Comparison of ENCODE assay signal across 29 cellular contexts in the genomic region with DNA sequence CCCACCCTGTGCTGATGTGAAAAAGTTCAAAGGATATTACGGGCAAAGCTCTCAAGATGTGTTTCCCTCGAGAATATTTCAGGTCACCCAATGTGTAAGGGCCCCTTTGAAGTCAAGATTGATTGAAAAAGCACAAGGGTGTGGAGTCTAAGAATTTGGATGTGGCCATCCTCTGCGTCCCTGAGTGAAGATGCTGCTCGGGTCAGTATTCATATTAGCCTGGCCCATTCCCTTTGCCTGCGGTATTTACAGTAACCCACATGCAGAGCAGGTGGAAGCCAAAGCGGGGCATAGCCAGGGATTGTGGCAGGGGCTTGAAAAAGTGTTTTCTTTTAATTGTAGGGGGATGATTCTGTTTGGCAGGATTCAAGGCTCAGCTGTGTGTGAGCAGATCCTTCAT.
"Had no signal": no experiment of that assay in that cellular context is flagged by ENCODE, and none has a peak within 500 bp of the region (broad histone marks: within the 10 kb centered on the region; RNA-seq: fewer than 3 reads in every experiment).

No MANE protein-coding gene starts in this region.

- H3K4me3 Mint-ChIP-seq: dendritic cell treated with granulocyte-macrophage colony-stimulating factor and Interleukin-4, amounts not matched to agents 40 ng/mL and 50 ng/mL, for 4 days; effector memory CD8-positive, alpha-beta T cell; endodermal cell had no signal

- H3K4me1 ChIP-seq: colonic mucosa, esophagus muscularis mucosa, esophagus squamous epithelium, foreskin keratinocyte, gastrocnemius medialis, gastroesophageal sphincter, heart left ventricle had no signal

- H3K9me3 Mint-ChIP-seq: dendritic cell treated with granulocyte-macrophage colony-stimulating factor and Interleukin-4, amounts not matched to agents 40 ng/mL and 50 ng/mL, for 4 days; effector memory CD8-positive, alpha-beta T cell; endodermal cell had no signal

- H3K27ac ChIP-seq: colonic mucosa, coronary artery, dorsolateral prefrontal cortex, epithelial cell of prostate, esophagus muscularis mucosa, esophagus squamous epithelium, foreskin keratinocyte, gastrocnemius medialis, gastroesophageal sphincter, heart left ventricle, heart right ventricle had no signal

- H3K27me3 ChIP-seq: colonic mucosa, foreskin keratinocyte, gastrocnemius medialis, gastroesophageal sphincter, heart left ventricle had no signal

- FAIRE-seq: colon, endometrium, endothelial cell of umbilical vein, frontal cortex had no signal

- H3K36me3 ChIP-seq: colonic mucosa, esophagus muscularis mucosa, esophagus squamous epithelium, gastrocnemius medialis, gastroesophageal sphincter, heart left ventricle, heart right ventricle had no signal

- H3K4me3 ChIP-seq: colonic mucosa, coronary artery, dorsolateral prefrontal cortex, esophagus muscularis mucosa, esophagus squamous epithelium, gastrocnemius medialis, gastroesophageal sphincter, heart left ventricle, heart right ventricle had no signal

- DNase-seq: colonic mucosa; cortex of kidney; dermis blood vessel endothelial cell; dorsolateral prefrontal cortex; effector CD4-positive, alpha-beta T cell; effector CD8-positive, alpha-beta T cell; effector memory CD4-positive, alpha-beta T cell; effector memory CD8-positive, alpha-beta T cell; endodermal cell; erythroblast; esophagus squamous epithelium; foreskin fibroblast; foreskin keratinocyte; foreskin melanocyte; gastrocnemius medialis; glutamatergic neuron; head of caudate nucleus; heart left ventricle; heart right ventricle had no signal

- H3K9me3 ChIP-seq: colonic mucosa, esophagus muscularis mucosa, esophagus squamous epithelium, gastrocnemius medialis, gastroesophageal sphincter, heart left ventricle, heart right ventricle had no signal

- ATAC-seq: effector memory CD8-positive, alpha-beta T cell; esophagus mucosa; foreskin keratinocyte; gastrocnemius medialis; gastroesophageal sphincter; heart left ventricle; heart right ventricle had no signal

- H3K27ac Mint-ChIP-seq: dendritic cell treated with granulocyte-macrophage colony-stimulating factor and Interleukin-4, amounts not matched to agents 40 ng/mL and 50 ng/mL, for 4 days; effector memory CD8-positive, alpha-beta T cell; endodermal cell had no signal
